ENCODE assay signal across 13 cellular contexts in genomic region chr21:35520869-35521268, GRCh38.
DNase-seq lines count a peak whose midpoint lies in the region; ATAC-seq and TF ChIP-seq lines count a peak whose summit lies in the region.
"Had no signal": no experiment of that assay in that cellular context is flagged by ENCODE, and none has a peak within 500 bp of the region (broad histone marks: within the 10 kb centered on the region; RNA-seq: fewer than 3 reads in every experiment).

No MANE protein-coding gene starts in this region.

- H3K9me3 ChIP-seq in smooth muscle cell (replicated peaks; ENCODE audit: low read depth): no peaks in the 10 kb centered on the region
- H3K9me3 ChIP-seq: A549, BE2C had no signal

- H3F3A ChIP-seq in smooth muscle cell (ENCODE audit: low read depth): peaks cover 7% of the 10 kb centered on the region

- peak overlapping the region; percentile 3 for H3K27ac ChIP-seq in smooth muscle cell (ENCODE audit: low read depth)
- H3K27ac ChIP-seq: A549, C4-2B had no signal

- H3K4me1 ChIP-seq in smooth muscle cell (ENCODE audit: low read depth): peaks cover 13% of the 10 kb centered on the region
- H3K4me1 ChIP-seq: A549, BE2C had no signal

- no peak overlapping the region for H3K4me2 ChIP-seq in smooth muscle cell
- H3K4me2 ChIP-seq: A549 had no signal

- H3K79me2 ChIP-seq in smooth muscle cell (ENCODE audit: low read depth): no peaks in the 10 kb centered on the region

- no peak overlapping the region for H3K4me3 Mint-ChIP-seq in endothelial cell (ENCODE audit: unreplicated experiment)
- H3K4me3 Mint-ChIP-seq: CD4-positive, alpha-beta memory T cell had no signal

- H3K27me3 Mint-ChIP-seq in endothelial cell (ENCODE audit: unreplicated experiment): peaks cover 1% of the 10 kb centered on the region
- H3K27me3 Mint-ChIP-seq: CD4-positive, alpha-beta memory T cell had no signal

- WGBS in smooth muscle cell (ENCODE audit: low lambda C conversion rate): 92% methylated on average over 2 of the region's 2 CpGs

- H3K4me3 ChIP-seq in H7 (ENCODE audit: insufficient read depth, low read depth, low read length): no peak overlapping the region
- H3K4me3 ChIP-seq in smooth muscle cell: no peak overlapping the region
- H3K4me3 ChIP-seq: A549 had no signal

- H3K27me3 ChIP-seq in H7 (ENCODE audit: control insufficient read depth, insufficient read depth, low read length) (no peaks in the 10 kb centered on the region), smooth muscle cell (ENCODE audit: low read depth) (no peaks in the 10 kb centered on the region)
- H3K27me3 ChIP-seq: BE2C had no signal

- peak overlapping the region; percentile 72 for H3K27ac Mint-ChIP-seq in endothelial cell (ENCODE audit: unreplicated experiment)
- H3K27ac Mint-ChIP-seq: CD4-positive, alpha-beta memory T cell had no signal

- no peaks in the 10 kb centered on the region for H3K9me3 Mint-ChIP-seq in endothelial cell (ENCODE audit: unreplicated experiment)

- ATAC-seq in omental fat pad (ENCODE audit: low FRiP score): no peak
- ATAC-seq: A549, HepG2 had no signal

- H4K20me1 ChIP-seq in smooth muscle cell (ENCODE audit: low read depth): no peaks in the 10 kb centered on the region

- H3K4me1 Mint-ChIP-seq in endothelial cell (ENCODE audit: unreplicated experiment): peaks cover 30% of the 10 kb centered on the region

- H3K36me3 ChIP-seq in H7 (replicated peaks; ENCODE audit: control insufficient read depth, insufficient read depth, low read length) (no peaks in the 10 kb centered on the region), smooth muscle cell (ENCODE audit: low read depth) (no peaks in the 10 kb centered on the region)
- H3K36me3 ChIP-seq: BE2C had no signal

- TF ChIP-seq CTCF in endothelial cell (IDR thresholded peaks at IDR 0.05; ENCODE audit: unreplicated experiment): no peak
- no peak for TF ChIP-seq CTCF in smooth muscle cell (IDR thresholded peaks at IDR 0.05; ENCODE audit: borderline replicate concordance, insufficient read depth, poor library complexity, severe bottlenecking)
- no peak for TF ChIP-seq CTCF in omental fat pad (IDR thresholded peaks at IDR 0.05)

- in situ Hi-C loops in KBM-7 (cut with MboI; ENCODE audit: low pct_unique_long_range_greater_than_20kb, low sequenced_read_pairs): no loop called here

- H2AFZ ChIP-seq in smooth muscle cell (ENCODE audit: low read depth): no peak overlapping the region

- no peak overlapping the region for H3K9ac ChIP-seq in smooth muscle cell (ENCODE audit: low read depth)

- DNase-seq in H7 (peak; percentile 43), KBM-7 (peak; percentile 21), endothelial cell (ENCODE audit: low spot score) (no peak), smooth muscle cell (lab: John Stamatoyannopoulos, UW; ENCODE audit: unreplicated experiment) (no peak), A172 (ENCODE audit: low spot score) (no peak), NCI-H1048 (lab: John Stamatoyannopoulos, UW) (no peak), omental fat pad (ENCODE audit: low spot score) (no peak)
- DNase-seq: BE2C; CD4-positive, alpha-beta memory T cell; COR-L47 had no signal

- H3K36me3 Mint-ChIP-seq in endothelial cell (ENCODE audit: low read depth, unreplicated experiment): no peaks in the 10 kb centered on the region
- H3K36me3 Mint-ChIP-seq: CD4-positive, alpha-beta memory T cell had no signal

Comparison
In these comparisons a context has a peak if more than half of its experiments do, and no peak if none do; other contexts are left out.
1. DNase-seq: peak in H7 (single experiment) and KBM-7 (single experiment); none in endothelial cell (single experiment), smooth muscle cell (single experiment), A172 (single experiment), NCI-H1048 (single experiment) and omental fat pad (single experiment).